In the genomic region with DNA sequence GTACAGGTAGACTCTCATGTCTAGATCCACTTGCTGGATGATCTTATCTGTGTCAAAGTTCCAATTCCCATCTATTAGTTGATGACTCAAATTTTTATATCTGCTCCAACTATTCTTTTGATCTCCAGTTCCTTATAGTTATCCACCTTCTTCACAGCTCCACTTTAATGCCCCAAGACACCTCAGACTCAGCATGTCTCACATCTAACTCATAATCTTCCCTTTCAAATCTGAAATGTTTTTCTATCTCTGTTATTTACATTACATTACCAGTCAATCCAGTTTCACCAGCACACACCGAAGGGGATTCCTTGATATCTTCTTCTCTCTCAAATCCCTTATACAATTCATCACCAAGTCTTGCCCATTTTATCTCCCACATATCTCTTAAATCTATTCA, we compare ENCODE assay signal across 25 cellular contexts. TPM values are rescaled to one million over a fixed set of nuclear protein-coding genes. Genes with fewer than 3 reads are reported as not detected.
DNase-seq lines count a peak whose midpoint lies in the region; ATAC-seq, FAIRE-seq and TF ChIP-seq lines count a peak whose summit lies in the region.
"Had no signal": no experiment of that assay in that cellular context is flagged by ENCODE, and none has a peak within 500 bp of the region (broad histone marks: within the 10 kb centered on the region; RNA-seq: fewer than 3 reads in every experiment).

No MANE protein-coding gene starts in this region.

- H3K4me3 Mint-ChIP-seq in neural crest cell = peak overlapping the region; percentile 1
- H3K4me3 Mint-ChIP-seq: B cell, CD14-positive monocyte had no signal

- FAIRE-seq in bronchial epithelial cell (lab: Jason Lieb, UNC) = no peak
- FAIRE-seq in GM12891 (lab: Jason Lieb, UNC) = no peak
- FAIRE-seq: H1 had no signal

- DNase-seq in LNCaP clone FGC (ENCODE audit: low read depth) = peak; percentile 23
- peak; percentile 39 for DNase-seq in bronchial epithelial cell (ENCODE audit: low read depth)
- no peak for DNase-seq in neural crest cell (ENCODE audit: low read depth, low spot score)
- no peak for DNase-seq in GM12891 (ENCODE audit: insufficient read length, low spot score)
- no peak for DNase-seq in mucosa of descending colon
- DNase-seq in stimulated activated CD4-positive, alpha-beta T cell treated with anti-CD3 and anti-CD28 coated beads, Interleukin-2, amount 100 ng/mL, for 48 hours = no peak
- DNase-seq: CD8-positive, alpha-beta memory T cell; DMS153; HCEC 1CT; MV-4-11; NCI-H1105; NCI-H1436 treated with DMSO at 0.1 percent for 48 hours; NCI-H187 treated with DMSO at 0.1 percent for 48 hours; NCI-H2107; NCI-H524; NCI-H774; SJCRH30 had no signal

- H3K4me1 Mint-ChIP-seq in neural crest cell = peaks cover 14% of the 10 kb centered on the region

- H3K27me3 ChIP-seq in bronchial epithelial cell (ENCODE audit: control insufficient read depth, insufficient read depth, low read length) = no peaks in the 10 kb centered on the region
- H3K27me3 ChIP-seq: SJCRH30 had no signal

- peaks cover 10% of the 10 kb centered on the region for H3K27me3 Mint-ChIP-seq in neural crest cell (ENCODE audit: low read depth)

- TF ChIP-seq CTCF in C4-2B (conservative IDR thresholded peaks at IDR 0.05) (no peak), LNCaP clone FGC (IDR thresholded peaks at IDR 0.05; ENCODE audit: control insufficient read depth, extremely low read depth, insufficient read depth) (no peak), bronchial epithelial cell (IDR thresholded peaks at IDR 0.05; ENCODE audit: insufficient read depth, low read length, severe bottlenecking) (no peak), neural crest cell (conservative IDR thresholded peaks at IDR 0.05) (no peak), mucosa of descending colon (IDR thresholded peaks at IDR 0.05) (no peak)

- peaks cover 5% of the 10 kb centered on the region for H3K4me1 ChIP-seq in mucosa of descending colon (ENCODE audit: low read depth)
- H3K4me1 ChIP-seq: SJCRH30 had no signal

- no peaks in the 10 kb centered on the region for H3K9me3 Mint-ChIP-seq in neural crest cell
- H3K9me3 Mint-ChIP-seq: CD14-positive monocyte; CD8-positive, alpha-beta memory T cell had no signal

- H3K36me3 ChIP-seq in bronchial epithelial cell (ENCODE audit: control insufficient read depth, insufficient read depth, low read length) (no peaks in the 10 kb centered on the region), mucosa of descending colon (ENCODE audit: low read depth) (no peaks in the 10 kb centered on the region)
- H3K36me3 ChIP-seq: SJCRH30 had no signal

- H3K27ac Mint-ChIP-seq in neural crest cell (ENCODE audit: unreplicated experiment) = no peak overlapping the region
- H3K27ac Mint-ChIP-seq: B cell; CD14-positive monocyte; CD8-positive, alpha-beta memory T cell had no signal

- ATAC-seq in GM19452 (IDR thresholded peaks at IDR 0.05; ENCODE audit: unreplicated experiment) (no peak), mucosa of descending colon (no peak)
- ATAC-seq: Right ventricle myocardium inferior, SK-N-SH treated with all-trans-retinoic acid at 6 μM for 48 hours had no signal

- intact Hi-C loops in mucosa of descending colon (cut with DNase I, micrococcal nuclease) = no loop called here

- TF ChIP-seq POLR2A in GM12891 (IDR thresholded peaks at IDR 0.05; ENCODE audit: low read depth, low read length) = no peak

- peak overlapping the region; percentile 30 for H3K27ac ChIP-seq in C4-2B
- H3K27ac ChIP-seq: 22Rv1, SJCRH30 had no signal

- no peaks in the 10 kb centered on the region for H3K36me3 Mint-ChIP-seq in neural crest cell (ENCODE audit: low read depth)
- H3K36me3 Mint-ChIP-seq: CD14-positive monocyte had no signal

- no peaks in the 10 kb centered on the region for H3K9me3 ChIP-seq in mucosa of descending colon
- H3K9me3 ChIP-seq: SJCRH30 had no signal

- H3K4me3 ChIP-seq in LNCaP clone FGC (ENCODE audit: low read depth, low read length) (no peak overlapping the region), bronchial epithelial cell (ENCODE audit: low read depth, low read length) (no peak overlapping the region), mucosa of descending colon (no peak overlapping the region)
- H3K4me3 ChIP-seq: SJCRH30 had no signal

TF ChIP-seq in GM12891, 5 proteins besides CTCF, POLR2A, EP300 and RAD21:
- no peak for TF ChIP-seq SPI1 (IDR thresholded peaks at IDR 0.05; ENCODE audit: low read depth, low read length)
- TF ChIP-seq PAX5 (IDR thresholded peaks at IDR 0.05; ENCODE audit: insufficient read depth, low read length, severe bottlenecking) = no peak
- TF ChIP-seq TAF1 (IDR thresholded peaks at IDR 0.05; ENCODE audit: low read depth, low read length) = no peak
- no peak for TF ChIP-seq POU2F2 (IDR thresholded peaks at IDR 0.05; ENCODE audit: low read depth, low read length)
- TF ChIP-seq POLR2AphosphoS5 (IDR thresholded peaks at IDR 0.05; ENCODE audit: low read depth, low read length) = no peak

RNA-seq across cellular contexts. Expression of a gene that starts 3.7 kb away (rescaled TPM):
- total RNA-seq in bronchial epithelial cell = 41.2 and 44.8 TPM in 2 replicates
- 99.6 and 104 TPM in 2 replicates for total RNA-seq in neural crest cell
- polyA plus RNA-seq in GM12891 (2012; ENCODE audit: low read depth, missing spikeins) = 80.5 TPM
- 10 to 100 TPM; 35.2 to 67.7 (median 51.5) TPM for total RNA-seq in mucosa of descending colon

Comparison
In these comparisons a context has a peak if more than half of its experiments do, and no peak if none do; other contexts are left out.
1. DNase-seq: peak in LNCaP clone FGC (single experiment) and bronchial epithelial cell (single experiment); none in neural crest cell (single experiment), GM12891 (single experiment), mucosa of descending colon (0 of 3) and stimulated activated CD4-positive, alpha-beta T cell treated with anti-CD3 and anti-CD28 coated beads, Interleukin-2, amount 100 ng/mL, for 48 hours (0 of 2).